ENCODE assay signal across 27 cellular contexts in genomic region chr20:10883166-10883565, GRCh38.
"Had no signal": no experiment of that assay in that cellular context is flagged by ENCODE, and none has a peak within 500 bp of the region (broad histone marks: within the 10 kb centered on the region; RNA-seq: fewer than 3 reads in every experiment).

No MANE protein-coding gene starts in this region.

- H3K27me3 Mint-ChIP-seq: activated CD4-positive, alpha-beta T cell treated with anti-CD3 and anti-CD28 coated beads for 36 hours; activated CD8-positive, alpha-beta memory T cell treated with anti-CD3 and anti-CD28 coated beads, Interleukin-2, amount 10 ng/mL, durations not matched to agents 7 days and 5 days; activated naive CD8-positive, alpha-beta T cell treated with anti-CD3 and anti-CD28 coated beads, Interleukin-2, amount 10 ng/mL, durations not matched to agents 7 days and 5 days; stimulated activated memory B cell treated with anti-CD40 and anti-IgM and Interleukin-4, amounts not matched to agents 10 μg/mL and 1 μg/mL and 100 μg/mL, for 72 hours; stimulated activated naive CD8-positive, alpha-beta T cell treated with anti-CD3 and anti-CD28 coated beads, Interleukin-15, amount 100 ng/mL, for 72 hours had no signal

- DNase-seq: activated CD4-positive, alpha-beta T cell treated with anti-CD3 and anti-CD28 coated beads for 36 hours; activated CD4-positive, CD25-positive, alpha-beta regulatory T cell; activated CD8-positive, alpha-beta memory T cell treated with anti-CD3 and anti-CD28 coated beads, Interleukin-2, amount 10 ng/mL, durations not matched to agents 7 days and 5 days; activated CD8-positive, alpha-beta T cell treated with anti-CD3 and anti-CD28 coated beads, Interleukin-2, amount 10 ng/mL, durations not matched to agents 7 days and 5 days; activated naive CD4-positive, alpha-beta T cell treated with Interleukin-2 at 50 U/mL for 16 hours; activated naive CD8-positive, alpha-beta T cell treated with anti-CD3 and anti-CD28 coated beads, Interleukin-2, amount 10 ng/mL, durations not matched to agents 7 days and 5 days; activated T-cell treated with anti-CD3 and anti-CD28 coated beads, Interleukin-2, amount 50 U/mL, for 72 hours; cerebellar nuclear complex; dorsolateral prefrontal cortex; effector memory CD4-positive, alpha-beta T cell; erythroblast; gastrocnemius medialis; glutamatergic neuron; lower lobe of right lung; mesenchymal stem cell; naive thymus-derived CD8-positive, alpha-beta T cell; occipital lobe; psoas muscle; stimulated activated CD4-positive, alpha-beta T cell treated with anti-CD3 and anti-CD28 coated beads, Interleukin-1b, Interleukin-23, amount 100 ng/mL, for 48 hours; stimulated activated CD4-positive, alpha-beta T cell treated with anti-CD3 and anti-CD28 coated beads, Interleukin-4, amount 100 ng/mL, for 4 hours; stimulated activated CD8-positive, alpha-beta memory T cell treated with anti-CD3 and anti-CD28 coated beads, Interleukin-4, amount 100 ng/mL, for 48 hours; stimulated activated naive CD8-positive, alpha-beta T cell treated with anti-CD3 and anti-CD28 coated beads, Interleukin-15, amount 100 ng/mL, for 72 hours; substantia nigra had no signal

- H3K4me3 Mint-ChIP-seq: activated CD4-positive, alpha-beta T cell treated with anti-CD3 and anti-CD28 coated beads for 36 hours; activated CD8-positive, alpha-beta memory T cell treated with anti-CD3 and anti-CD28 coated beads, Interleukin-2, amount 10 ng/mL, durations not matched to agents 7 days and 5 days; activated CD8-positive, alpha-beta T cell treated with anti-CD3 and anti-CD28 coated beads, Interleukin-2, amount 10 ng/mL, durations not matched to agents 7 days and 5 days; activated naive CD8-positive, alpha-beta T cell treated with anti-CD3 and anti-CD28 coated beads, Interleukin-2, amount 10 ng/mL, durations not matched to agents 7 days and 5 days; activated T-cell treated with anti-CD3 and anti-CD28 coated beads, Interleukin-2, amount 50 U/mL, for 72 hours; brain; naive thymus-derived CD8-positive, alpha-beta T cell; neural crest cell; stimulated activated memory B cell treated with anti-CD40 and anti-IgM and Interleukin-4, amounts not matched to agents 10 μg/mL and 1 μg/mL and 100 μg/mL, for 72 hours; stimulated activated naive CD8-positive, alpha-beta T cell treated with anti-CD3 and anti-CD28 coated beads, Interleukin-15, amount 100 ng/mL, for 72 hours; type B pancreatic cell had no signal

- H3K27ac Mint-ChIP-seq: activated CD4-positive, alpha-beta T cell treated with anti-CD3 and anti-CD28 coated beads for 36 hours; activated CD8-positive, alpha-beta memory T cell treated with anti-CD3 and anti-CD28 coated beads, Interleukin-2, amount 10 ng/mL, durations not matched to agents 7 days and 5 days; activated CD8-positive, alpha-beta T cell treated with anti-CD3 and anti-CD28 coated beads, Interleukin-2, amount 10 ng/mL, durations not matched to agents 7 days and 5 days; activated naive CD8-positive, alpha-beta T cell treated with anti-CD3 and anti-CD28 coated beads, Interleukin-2, amount 10 ng/mL, durations not matched to agents 7 days and 5 days; activated T-cell treated with anti-CD3 and anti-CD28 coated beads, Interleukin-2, amount 50 U/mL, for 72 hours; brain; naive thymus-derived CD8-positive, alpha-beta T cell; stimulated activated memory B cell treated with anti-CD40 and anti-IgM and Interleukin-4, amounts not matched to agents 10 μg/mL and 1 μg/mL and 100 μg/mL, for 72 hours; stimulated activated naive CD8-positive, alpha-beta T cell treated with anti-CD3 and anti-CD28 coated beads, Interleukin-15, amount 100 ng/mL, for 72 hours; type B pancreatic cell had no signal

- H3K36me3 Mint-ChIP-seq: activated CD8-positive, alpha-beta memory T cell treated with anti-CD3 and anti-CD28 coated beads, Interleukin-2, amount 10 ng/mL, durations not matched to agents 7 days and 5 days; activated naive CD8-positive, alpha-beta T cell treated with anti-CD3 and anti-CD28 coated beads, Interleukin-2, amount 10 ng/mL, durations not matched to agents 7 days and 5 days; brain; naive thymus-derived CD8-positive, alpha-beta T cell; stimulated activated memory B cell treated with anti-CD40 and anti-IgM and Interleukin-4, amounts not matched to agents 10 μg/mL and 1 μg/mL and 100 μg/mL, for 72 hours; type B pancreatic cell had no signal

- H3K4me1 Mint-ChIP-seq: activated CD4-positive, alpha-beta T cell treated with anti-CD3 and anti-CD28 coated beads for 36 hours; activated CD8-positive, alpha-beta memory T cell treated with anti-CD3 and anti-CD28 coated beads, Interleukin-2, amount 10 ng/mL, durations not matched to agents 7 days and 5 days; activated naive CD8-positive, alpha-beta T cell treated with anti-CD3 and anti-CD28 coated beads, Interleukin-2, amount 10 ng/mL, durations not matched to agents 7 days and 5 days; naive thymus-derived CD8-positive, alpha-beta T cell; neural crest cell; stimulated activated memory B cell treated with anti-CD40 and anti-IgM and Interleukin-4, amounts not matched to agents 10 μg/mL and 1 μg/mL and 100 μg/mL, for 72 hours; stimulated activated naive CD8-positive, alpha-beta T cell treated with anti-CD3 and anti-CD28 coated beads, Interleukin-15, amount 100 ng/mL, for 72 hours had no signal

- H3K9me3 Mint-ChIP-seq: stimulated activated memory B cell treated with anti-CD40 and anti-IgM and Interleukin-4, amounts not matched to agents 10 μg/mL and 1 μg/mL and 100 μg/mL, for 72 hours; type B pancreatic cell had no signal
